10 cellular contexts compared by ENCODE assay signal in genomic region chr4:151744614-151745013, GRCh38. TPM values are rescaled to one million over a fixed set of nuclear protein-coding genes. Genes with fewer than 3 reads are reported as not detected.
DNase-seq lines count a peak whose midpoint lies in the region; ATAC-seq, FAIRE-seq and TF ChIP-seq lines count a peak whose summit lies in the region.
"Had no signal": no experiment of that assay in that cellular context is flagged by ENCODE, and none has a peak within 500 bp of the region (broad histone marks: within the 10 kb centered on the region; RNA-seq: fewer than 3 reads in every experiment).

No MANE protein-coding gene starts in this region.

- peak; percentile 96 for FAIRE-seq in H54 (lab: Jason Lieb, UNC)

- peak; percentile 95 for ATAC-seq in SK-N-SH treated with all-trans-retinoic acid at 6 μM for 48 hours
- no peak for ATAC-seq in HG03342 (IDR thresholded peaks at IDR 0.05; ENCODE audit: unreplicated experiment)
- no peak for ATAC-seq in HG03520 (IDR thresholded peaks at IDR 0.05; ENCODE audit: unreplicated experiment)
- ATAC-seq in HG03571 (IDR thresholded peaks at IDR 0.05; ENCODE audit: unreplicated experiment), result no peak

- H3K27me3 ChIP-seq in AG04450 (ENCODE audit: control insufficient read depth, insufficient read depth, low read length) (no peaks in the 10 kb centered on the region), hepatocyte (no peaks in the 10 kb centered on the region)
- H3K27me3 ChIP-seq: heart left ventricle had no signal

- H3K4me3 ChIP-seq in AG04450 (ENCODE audit: low read depth, low read length), result no peak overlapping the region
- no peak overlapping the region for H3K4me3 ChIP-seq in hepatocyte
- H3K4me3 ChIP-seq: heart left ventricle had no signal

- no peak overlapping the region for H2AFZ ChIP-seq in hepatocyte

- TF ChIP-seq CTCF in AG04450 (IDR thresholded peaks at IDR 0.05; ENCODE audit: low read depth, low read length) (no peak), hepatocyte (IDR thresholded peaks at IDR 0.05; ENCODE audit: poor library complexity) (no peak)

- H3K36me3 ChIP-seq in hepatocyte (replicated peaks; ENCODE audit: insufficient read depth, low read depth), result no peaks in the 10 kb centered on the region

- H3K79me2 ChIP-seq in hepatocyte, result no peaks in the 10 kb centered on the region

- POLR2A ChIA-PET in AG04450 (lab: Yijun Ruan, JAX), result no interaction called here

- DNase-seq in AG04450 (ENCODE audit: low read depth, low spot score), result peak; percentile 76
- peak; percentile 58 for DNase-seq in H54 (ENCODE audit: insufficient read length, low spot score)
- peak; percentile 63 for DNase-seq in hepatocyte (ENCODE audit: low spot score)
- DNase-seq in activated naive CD4-positive, alpha-beta T cell treated with anti-CD3 and anti-CD28 coated beads, Interleukin-2, amount 50 U/mL, for 16 hours, result no peak
- DNase-seq: heart left ventricle, NCI-H69 had no signal

- peaks cover 10% of the 10 kb centered on the region for H3K4me1 ChIP-seq in hepatocyte (ENCODE audit: insufficient read depth)

- H3K27ac ChIP-seq in AG04450 (ENCODE audit: low read depth, low read length), result peak overlapping the region; percentile 34
- H3K27ac ChIP-seq in hepatocyte, result peak overlapping the region; percentile 82

- no peaks in the 10 kb centered on the region for H4K20me1 ChIP-seq in hepatocyte (ENCODE audit: insufficient read depth, poor library complexity, severe bottlenecking)

- H3K9me3 ChIP-seq in AG04450 (ENCODE audit: control insufficient read depth, insufficient read depth, low read length), result no peaks in the 10 kb centered on the region
- H3K9me3 ChIP-seq in hepatocyte (ENCODE audit: low read depth), result no peaks in the 10 kb centered on the region

- H3K9me2 ChIP-seq in hepatocyte (replicated peaks; ENCODE audit: insufficient read depth), result no peaks in the 10 kb centered on the region

- peak overlapping the region; percentile 15 for H3K4me2 ChIP-seq in hepatocyte

- no peak for TF ChIP-seq POLR2A in H54 (IDR thresholded peaks at IDR 0.05; ENCODE audit: low read depth, low read length)

- CTCF ChIA-PET in AG04450 (lab: Charles Lee), result interaction anchor here (1.3 to 1.6 kb wide), 2 partner anchors 16 to 18 kb away, joined by 3 to 7 read pairs; partner anchors contain the start of gene GATB

- WGBS in hepatocyte (ENCODE audit: low lambda C conversion rate, missing lambda C conversion rate), result 39% methylated on average over 1 of the region's 1 CpG

TF ChIP-seq in SK-N-SH treated with all-trans-retinoic acid at 6 μM for 48 hours, 23 proteins besides CTCF, POLR2A, EP300 and RAD21:
- TF ChIP-seq ISL1 (CRISPR knock-in tag; IDR thresholded peaks at IDR 0.05) (peak; percentile 54; the same call in 1 of the 2 replicates), ZFP30 (CRISPR knock-in tag; IDR thresholded peaks at IDR 0.05) (no peak), BACH2 (CRISPR knock-in tag; IDR thresholded peaks at IDR 0.05; ENCODE audit: borderline replicate concordance) (no peak), SNAI2 (CRISPR knock-in tag; IDR thresholded peaks at IDR 0.05) (no peak), CSDC2 (CRISPR knock-in tag; IDR thresholded peaks at IDR 0.05) (peak; percentile 43; the same call in 1 of the 2 replicates), ZNF8 (CRISPR knock-in tag; IDR thresholded peaks at IDR 0.05) (no peak), ZNF70 (CRISPR knock-in tag; IDR thresholded peaks at IDR 0.05) (no peak), OSR1 (CRISPR knock-in tag; IDR thresholded peaks at IDR 0.05) (no peak), ZC3H10 (CRISPR knock-in tag; IDR thresholded peaks at IDR 0.05) (no peak), ESRRG (CRISPR knock-in tag; IDR thresholded peaks at IDR 0.05) (no peak), RARB (CRISPR knock-in tag; IDR thresholded peaks at IDR 0.05) (no peak), GLIS3 (CRISPR knock-in tag; IDR thresholded peaks at IDR 0.05) (0 out of 2 replicates have a peak, but pooled peaks have one; percentile 45)
- TF ChIP-seq, protein P1, sequence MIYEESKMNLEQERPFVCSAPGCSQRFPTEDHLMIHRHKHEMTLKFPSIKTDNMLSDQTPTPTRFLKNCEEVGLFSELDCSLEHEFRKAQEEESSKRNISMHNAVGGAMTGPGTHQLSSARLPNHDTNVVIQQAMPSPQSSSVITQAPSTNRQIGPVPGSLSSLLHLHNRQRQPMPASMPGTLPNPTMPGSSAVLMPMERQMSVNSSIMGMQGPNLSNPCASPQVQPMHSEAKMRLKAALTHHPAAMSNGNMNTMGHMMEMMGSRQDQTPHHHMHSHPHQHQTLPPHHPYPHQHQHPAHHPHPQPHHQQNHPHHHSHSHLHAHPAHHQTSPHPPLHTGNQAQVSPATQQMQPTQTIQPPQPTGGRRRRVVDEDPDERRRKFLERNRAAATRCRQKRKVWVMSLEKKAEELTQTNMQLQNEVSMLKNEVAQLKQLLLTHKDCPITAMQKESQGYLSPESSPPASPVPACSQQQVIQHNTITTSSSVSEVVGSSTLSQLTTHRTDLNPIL (CRISPR knock-in tag; IDR thresholded peaks at IDR 0.05; ENCODE audit: low read depth), result peak; percentile 80
- TF ChIP-seq, protein P2, sequence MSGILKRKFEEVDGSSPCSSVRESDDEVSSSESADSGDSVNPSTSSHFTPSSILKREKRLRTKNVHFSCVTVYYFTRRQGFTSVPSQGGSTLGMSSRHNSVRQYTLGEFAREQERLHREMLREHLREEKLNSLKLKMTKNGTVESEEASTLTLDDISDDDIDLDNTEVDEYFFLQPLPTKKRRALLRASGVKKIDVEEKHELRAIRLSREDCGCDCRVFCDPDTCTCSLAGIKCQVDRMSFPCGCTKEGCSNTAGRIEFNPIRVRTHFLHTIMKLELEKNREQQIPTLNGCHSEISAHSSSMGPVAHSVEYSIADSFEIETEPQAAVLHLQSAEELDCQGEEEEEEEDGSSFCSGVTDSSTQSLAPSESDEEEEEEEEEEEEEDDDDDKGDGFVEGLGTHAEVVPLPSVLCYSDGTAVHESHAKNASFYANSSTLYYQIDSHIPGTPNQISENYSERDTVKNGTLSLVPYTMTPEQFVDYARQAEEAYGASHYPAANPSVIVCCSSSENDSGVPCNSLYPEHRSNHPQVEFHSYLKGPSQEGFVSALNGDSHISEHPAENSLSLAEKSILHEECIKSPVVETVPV (CRISPR knock-in tag; IDR thresholded peaks at IDR 0.05), result no peak

RNA-seq across cellular contexts. Expression of gene GATB, which starts 16.2 kb away (rescaled TPM):
- polyA plus RNA-seq in AG04450 (2011; rRNA removed), result 22.7 and 28.0 TPM in 2 replicates
- polyA minus RNA-seq in AG04450 (2011; rRNA and poly(A)+ RNA removed), result 15.2 TPM in 2 replicates
- total RNA-seq in hepatocyte, result 19.4 and 26.9 TPM in 2 replicates
- 20.1 and 23.5 TPM in 2 replicates for polyA plus RNA-seq in hepatocyte
